ENCODE assay signal across 8 cellular contexts in the genomic region with DNA sequence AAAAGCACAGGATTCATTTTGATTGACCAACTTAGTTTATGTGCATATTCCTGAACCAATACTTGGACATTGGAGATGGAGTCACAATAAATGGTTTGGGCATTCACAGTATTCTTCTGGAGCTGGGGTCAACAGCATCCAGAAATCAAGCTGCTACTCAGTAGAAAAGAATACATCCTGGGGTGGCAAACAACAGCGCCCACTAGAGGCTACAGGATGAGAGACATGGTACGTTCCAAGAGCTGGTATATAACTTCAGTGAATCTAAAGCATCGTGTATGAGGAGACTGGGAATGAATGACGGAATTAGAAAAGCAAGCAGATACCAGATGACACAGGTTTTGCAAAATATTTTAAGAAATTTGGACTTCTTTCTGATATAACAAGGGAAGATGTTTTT.
DNase-seq lines count a peak whose midpoint lies in the region; ATAC-seq and TF ChIP-seq lines count a peak whose summit lies in the region.

No MANE protein-coding gene starts in this region.

- H3K4me3 ChIP-seq in astrocyte of the cerebellum (ENCODE audit: low read depth, low read length), result no peak overlapping the region
- H3K4me3 ChIP-seq in CD8-positive, alpha-beta memory T cell (ENCODE audit: low read length), result no peak overlapping the region

- no peaks in the 10 kb centered on the region for H3K4me1 Mint-ChIP-seq in activated CD4-positive, alpha-beta T cell treated with anti-CD3 and anti-CD28 coated beads for 36 hours
- no peaks in the 10 kb centered on the region for H3K4me1 Mint-ChIP-seq in CD8-positive, alpha-beta memory T cell

- no peaks in the 10 kb centered on the region for H3K36me3 ChIP-seq in CD8-positive, alpha-beta memory T cell (ENCODE audit: insufficient read depth, low read length)

- DNase-seq in activated CD4-positive, alpha-beta T cell treated with anti-CD3 and anti-CD28 coated beads for 36 hours, result peak; percentile 27
- DNase-seq in activated CD4-positive, alpha-beta T cell treated with anti-CD3 and anti-CD28 coated beads, Interleukin-2, amount 50 U/mL, for 1 hour, result no peak
- DNase-seq in astrocyte of the cerebellum (ENCODE audit: low read depth), result no peak
- DNase-seq in midbrain (lab: John Stamatoyannopoulos, UW), result peak; percentile 11
- DNase-seq in cerebellum (ENCODE audit: low spot score), result no peak
- DNase-seq in CD8-positive, alpha-beta memory T cell, result no peak
- no peak for DNase-seq in SW480 (ENCODE audit: low spot score)

- H3K36me3 Mint-ChIP-seq in activated CD4-positive, alpha-beta T cell treated with anti-CD3 and anti-CD28 coated beads for 36 hours (ENCODE audit: low read depth), result no peaks in the 10 kb centered on the region
- no peaks in the 10 kb centered on the region for H3K36me3 Mint-ChIP-seq in CD8-positive, alpha-beta memory T cell

- H3K4me3 Mint-ChIP-seq in activated CD4-positive, alpha-beta T cell treated with anti-CD3 and anti-CD28 coated beads for 36 hours, result no peak overlapping the region
- H3K4me3 Mint-ChIP-seq in CD8-positive, alpha-beta memory T cell, result no peak overlapping the region

- peak; percentile 39 for TF ChIP-seq CTCF in astrocyte of the cerebellum (IDR thresholded peaks at IDR 0.05; ENCODE audit: low read depth, low read length, missing control alignments)

- no peak overlapping the region for H3K27ac ChIP-seq in CD8-positive, alpha-beta memory T cell (ENCODE audit: low read depth, low read length)

- in situ Hi-C loops in astrocyte of the cerebellum (cut with HindIII; ENCODE audit: low sequenced_read_pairs), result no loop called here

- H3K9me3 Mint-ChIP-seq in activated CD4-positive, alpha-beta T cell treated with anti-CD3 and anti-CD28 coated beads for 36 hours (ENCODE audit: low read depth), result peaks cover 6% of the 10 kb centered on the region
- peaks cover under 1 to 16% (median 9%) of the 10 kb centered on the region in 5 donors for H3K9me3 Mint-ChIP-seq in CD8-positive, alpha-beta memory T cell

- intact Hi-C loops in activated CD4-positive, alpha-beta T cell treated with anti-CD3 and anti-CD28 coated beads for 36 hours (cut with DNase I, micrococcal nuclease), result loop anchor here in 1 of 2 experiments (10.0 kb wide), 2 partner anchors 534 to 694 kb away; no protein-coding TSS in a partner anchor

- no peaks in the 10 kb centered on the region for H3K9me3 ChIP-seq in CD8-positive, alpha-beta memory T cell (ENCODE audit: low read length)

- POLR2A ChIA-PET in activated CD4-positive, alpha-beta T cell treated with anti-CD3 and anti-CD28 coated beads for 36 hours (lab: Charles Lee), result no interaction called here
- POLR2A ChIA-PET in CD8-positive, alpha-beta memory T cell (lab: Charles Lee), result no interaction called here

- peaks cover 2% of the 10 kb centered on the region for H3K27me3 Mint-ChIP-seq in activated CD4-positive, alpha-beta T cell treated with anti-CD3 and anti-CD28 coated beads for 36 hours
- H3K27me3 Mint-ChIP-seq in CD8-positive, alpha-beta memory T cell, result no peaks in the 10 kb centered on the region

- no peaks in the 10 kb centered on the region for H3K4me1 ChIP-seq in CD8-positive, alpha-beta memory T cell (ENCODE audit: insufficient read depth, low read length)

- CTCF ChIA-PET in activated CD4-positive, alpha-beta T cell treated with anti-CD3 and anti-CD28 coated beads for 36 hours (lab: Charles Lee), result interaction anchor here (0.9 to 1.1 kb wide), 2 partner anchors 9 to 28 kb away, joined by 3 read pairs; no protein-coding TSS in a partner anchor
- CTCF ChIA-PET in CD8-positive, alpha-beta memory T cell (lab: Charles Lee), result no interaction called here

- H3K27me3 ChIP-seq in CD8-positive, alpha-beta memory T cell (ENCODE audit: insufficient read depth, low read length, poor library complexity, severe bottlenecking), result no peaks in the 10 kb centered on the region

- no peak overlapping the region for H3K27ac Mint-ChIP-seq in activated CD4-positive, alpha-beta T cell treated with anti-CD3 and anti-CD28 coated beads for 36 hours
- H3K27ac Mint-ChIP-seq in CD8-positive, alpha-beta memory T cell, result peak overlapping the region in 1 of 8 donors; percentile 16

- no peak for ATAC-seq in activated CD4-positive, alpha-beta T cell treated with anti-CD3 and anti-CD28 coated beads for 36 hours
- peak; percentile 80 for ATAC-seq in HG03520 (IDR thresholded peaks at IDR 0.05; ENCODE audit: unreplicated experiment)

Comparison
In these comparisons a context has a peak if more than half of its experiments do, and no peak if none do; other contexts are left out.
1. DNase-seq: peak in activated CD4-positive, alpha-beta T cell treated with anti-CD3 and anti-CD28 coated beads for 36 hours (single experiment) and midbrain (single experiment); none in activated CD4-positive, alpha-beta T cell treated with anti-CD3 and anti-CD28 coated beads, Interleukin-2, amount 50 U/mL, for 1 hour (single experiment), astrocyte of the cerebellum (single experiment), cerebellum (single experiment), CD8-positive, alpha-beta memory T cell (0 of 5) and SW480 (single experiment).